Comparison of ENCODE assay signal across 8 cellular contexts in genomic region chr12:51950682-51951198, GRCh38. TPM values are rescaled to one million over a fixed set of nuclear protein-coding genes. Genes with fewer than 3 reads are reported as not detected.
DNase-seq lines count a peak whose midpoint lies in the region; ATAC-seq, FAIRE-seq and TF ChIP-seq lines count a peak whose summit lies in the region.

No MANE protein-coding gene starts in this region.

- peak overlapping the region; percentile 50 for H3K4me2 ChIP-seq in neural cell (ENCODE audit: low read length)

- peaks cover 41% of the 10 kb centered on the region for H3K79me2 ChIP-seq in neural cell (replicated peaks; ENCODE audit: insufficient read depth, low read length)

- no peak for TF ChIP-seq EP300 in neural cell (conservative IDR thresholded peaks at IDR 0.05; ENCODE audit: poor library complexity, severe bottlenecking)

- H3K27ac ChIP-seq in duodenal mucosa (ENCODE audit: low read depth, low read length) (no peak overlapping the region), neural cell (ENCODE audit: low read length) (peak overlapping the region; percentile 88)

- POLR2A ChIA-PET in BJ (lab: Charles Lee): no interaction called here

- H4K20me1 ChIP-seq in neural cell (ENCODE audit: insufficient read depth): peaks cover 6% of the 10 kb centered on the region

- TF ChIP-seq CTCF in BJ (IDR thresholded peaks at IDR 0.05; ENCODE audit: insufficient read depth, low read depth, low read length) (no peak), LNCaP clone FGC (IDR thresholded peaks at IDR 0.05; ENCODE audit: control insufficient read depth, extremely low read depth, insufficient read depth) (no peak), neural cell (IDR thresholded peaks at IDR 0.05; ENCODE audit: poor library complexity, severe bottlenecking) (no peak)

- TF ChIP-seq POLR2A in H54 (IDR thresholded peaks at IDR 0.05; ENCODE audit: low read depth, low read length): no peak

- no peaks in the 10 kb centered on the region for H3K9me2 ChIP-seq in neural cell (ENCODE audit: insufficient read depth, low read length)

- H3K27me3 ChIP-seq in BJ (ENCODE audit: control insufficient read depth, insufficient read depth, low read length) (peaks cover 12% of the 10 kb centered on the region), duodenal mucosa (ENCODE audit: control insufficient read depth in 1 of 2, insufficient read depth in 2 of 2, low read length in 2 of 2) (no peaks in the 10 kb centered on the region), neural cell (ENCODE audit: insufficient read depth, low read depth, low read length) (no peaks in the 10 kb centered on the region)

- peaks cover 17 to 32% of the 10 kb centered on the region in 2 donors for H3K4me1 ChIP-seq in duodenal mucosa (ENCODE audit: control insufficient read depth in 1 of 2, insufficient read depth in 2 of 2, low read length in 2 of 2)

- no peaks in the 10 kb centered on the region; the same call in 1 of the 2 replicates for H3K36me3 ChIP-seq in BJ (ENCODE audit: control insufficient read depth, insufficient read depth, low read length)
- H3K36me3 ChIP-seq in duodenal mucosa (ENCODE audit: control insufficient read depth in 1 of 2, insufficient read depth in 2 of 2, low read length in 2 of 2): no peaks in the 10 kb centered on the region
- H3K36me3 ChIP-seq in neural cell (ENCODE audit: insufficient read depth, low read length): no peaks in the 10 kb centered on the region

- no peak for TF ChIP-seq RAD21 in neural cell (conservative IDR thresholded peaks at IDR 0.05)

- DNase-seq in BJ (ENCODE audit: low read depth) (no peak), LNCaP clone FGC (ENCODE audit: low read depth) (no peak), CD1c-positive myeloid dendritic cell (ENCODE audit: extremely low spot score) (no peak), H54 (ENCODE audit: insufficient read length, low spot score) (no peak), SK-N-DZ (ENCODE audit: low spot score) (no peak)

- no peaks in the 10 kb centered on the region for H3F3A ChIP-seq in neural cell (ENCODE audit: insufficient read depth, low read length, poor library complexity, severe bottlenecking)

- CTCF ChIA-PET in BJ (lab: Yijun Ruan, JAX): interaction anchor here (0.5 to 6.5 kb wide), 6 partner anchors 9 to 56 kb away, joined by 3 to 31 read pairs (median 8); no protein-coding TSS in a partner anchor

- ATAC-seq in GM19455 (IDR thresholded peaks at IDR 0.05; ENCODE audit: unreplicated experiment): no peak

- H2AFZ ChIP-seq in neural cell (ENCODE audit: low read depth, low read length): peak overlapping the region; percentile 43

- H3K9me3 ChIP-seq in duodenal mucosa (ENCODE audit: control insufficient read depth in 1 of 2, low read length in 2 of 2) (no peaks in the 10 kb centered on the region), neural cell (ENCODE audit: low read length) (no peaks in the 10 kb centered on the region)

- H3K4me3 ChIP-seq in BJ (ENCODE audit: low read depth, low read length): peak overlapping the region; percentile 43
- H3K4me3 ChIP-seq in LNCaP clone FGC (ENCODE audit: low read depth, low read length): peak overlapping the region; percentile 54
- H3K4me3 ChIP-seq in duodenal mucosa (ENCODE audit: low read depth in 1 of 2, low read length in 2 of 2): peak overlapping the region; percentile 62 to 81
- H3K4me3 ChIP-seq in neural cell (ENCODE audit: low read length): peak overlapping the region; percentile 88

- H3K9ac ChIP-seq in duodenal mucosa (ENCODE audit: low read depth in 1 of 2, low read length in 2 of 2) (peak overlapping the region in 1 of 2 donors; percentile 81), neural cell (ENCODE audit: low read length) (peak overlapping the region; percentile 87)

- FAIRE-seq in H54 (lab: Jason Lieb, UNC): no peak

TF ChIP-seq in neural cell, 6 proteins besides CTCF, POLR2A, EP300 and RAD21:
- TF ChIP-seq REST (IDR thresholded peaks at IDR 0.05; ENCODE audit: borderline replicate concordance) (no peak), POLR2AphosphoS5 (IDR thresholded peaks at IDR 0.05) (no peak), EZH2 (IDR thresholded peaks at IDR 0.05; ENCODE audit: borderline replicate concordance, insufficient read depth, low read length, poor library complexity, severe bottlenecking) (no peak)

RNA-seq across cellular contexts. Expression of gene ACVR1B, which starts 0.8 kb away (rescaled TPM):
- polyA plus RNA-seq in BJ (2011; rRNA removed): 12.6 and 12.9 TPM in 2 replicates
- 10.7 and 14.7 TPM in 2 replicates for polyA minus RNA-seq in BJ (2011; rRNA and poly(A)+ RNA removed)
- polyA plus RNA-seq in neural cell: 47.2 and 52.3 TPM in 2 replicates
- 79.1 and 88.6 TPM in 2 replicates for polyA minus RNA-seq in neural cell
- 23.8 and 24.9 TPM in 2 replicates for polyA plus RNA-seq in SK-N-DZ (2014; cell fraction: cytosol; rRNA removed)
- polyA plus RNA-seq in SK-N-DZ (2014; cell fraction: nucleus; rRNA removed): 16.1 and 25.1 TPM in 2 replicates

RNA-seq across cellular contexts. Expression of gene ACVRL1, which starts 43.4 kb away (rescaled TPM):
- polyA plus RNA-seq in BJ (2011; rRNA removed) (7.8 and 13.1 TPM in 2 replicates), neural cell (not detected in 2 replicates)
- polyA minus RNA-seq in BJ (2011; rRNA and poly(A)+ RNA removed): 8.3 and 20.0 TPM in 2 replicates
- polyA minus RNA-seq in neural cell: not detected in 2 replicates
- 24.4 and 26.5 TPM in 2 replicates for polyA plus RNA-seq in SK-N-DZ (2014; cell fraction: cytosol; rRNA removed)
- polyA plus RNA-seq in SK-N-DZ (2014; cell fraction: nucleus; rRNA removed): 25.3 and 33.4 TPM in 2 replicates

RNA-seq across cellular contexts. Expression of gene TAMALIN, which starts 56.0 kb away (rescaled TPM):
- polyA plus RNA-seq in BJ (2011; rRNA removed) (0.96 and 1.3 TPM in 2 replicates), neural cell (5.4 and 6.1 TPM in 2 replicates)
- polyA minus RNA-seq in BJ (2011; rRNA and poly(A)+ RNA removed): 0.38 and 0.46 TPM in 2 replicates
- 2.2 and 2.4 TPM in 2 replicates for polyA minus RNA-seq in neural cell
- polyA plus RNA-seq in SK-N-DZ (2014; cell fraction: cytosol; rRNA removed): 13.6 and 121 TPM in 2 replicates
- 24.1 and 50.0 TPM in 2 replicates for polyA plus RNA-seq in SK-N-DZ (2014; cell fraction: nucleus; rRNA removed)
